8 cellular contexts compared by ENCODE assay signal in the genomic region with DNA sequence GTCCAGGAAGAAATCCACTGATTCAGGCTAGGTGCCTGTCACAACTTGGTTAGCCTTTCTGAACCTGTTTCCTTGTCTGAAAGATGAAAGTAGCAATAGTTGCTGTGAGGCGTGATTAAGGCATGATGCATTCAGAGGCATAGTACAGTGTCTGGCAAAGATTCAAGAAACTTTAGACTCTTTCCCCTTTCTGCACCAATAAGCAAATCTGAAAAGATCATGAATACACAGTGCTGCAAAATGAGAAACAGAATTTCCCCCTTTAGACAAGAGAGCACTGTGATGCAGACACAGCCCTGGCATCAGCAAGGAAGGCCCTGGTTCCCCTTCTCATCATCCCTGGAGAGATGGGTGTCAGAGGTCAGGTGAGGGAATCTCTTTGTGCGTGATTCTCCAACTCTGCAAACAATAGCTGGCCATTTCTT. TPM values are rescaled to one million over a fixed set of nuclear protein-coding genes. Genes with fewer than 3 reads are reported as not detected.
DNase-seq lines count a peak whose midpoint lies in the region; ATAC-seq and TF ChIP-seq lines count a peak whose summit lies in the region.

No MANE protein-coding gene starts in this region.

- no peak overlapping the region for H3K27ac Mint-ChIP-seq in MCF 10A (ENCODE audit: low read depth, unreplicated experiment)

- H3K36me3 ChIP-seq in osteoblast (ENCODE audit: insufficient read depth, low read length) (no peaks in the 10 kb centered on the region), MM.1S (replicated peaks; ENCODE audit: insufficient read depth, low read length) (no peaks in the 10 kb centered on the region)

- intact Hi-C loops in MCF 10A (cut with micrococcal nuclease): no loop called here

- CTCF ChIA-PET in MCF 10A (lab: Yijun Ruan, JAX): interaction anchor here (0.6 to 2.1 kb wide), 11 partner anchors 10 to 131 kb away, joined by 3 to 9 read pairs (median 4); no protein-coding TSS in a partner anchor

- BruUV-seq in MCF 10A (replicated peaks; lab: Mats Ljungman, UMichigan): no TSS peak

- H3K9me2 ChIP-seq in MM.1S (replicated peaks; ENCODE audit: insufficient read depth, low read length): no peaks in the 10 kb centered on the region

- H3K27me3 ChIP-seq in osteoblast (ENCODE audit: insufficient read depth, low read length): no peaks in the 10 kb centered on the region
- H3K27me3 ChIP-seq in MM.1S (replicated peaks; ENCODE audit: insufficient read depth, low read length): no peaks in the 10 kb centered on the region

- H3K9ac ChIP-seq in MM.1S (ENCODE audit: low read length): no peak overlapping the region

- no peaks in the 10 kb centered on the region for H3K79me2 ChIP-seq in osteoblast (ENCODE audit: insufficient read depth, low read length)
- H3K79me2 ChIP-seq in MM.1S (ENCODE audit: low read length): peaks cover 70% of the 10 kb centered on the region

- no peak overlapping the region for H3K4me3 Mint-ChIP-seq in MCF 10A (ENCODE audit: unreplicated experiment)

- H3K4me3 ChIP-seq in osteoblast (ENCODE audit: insufficient read depth, low read length) (no peak overlapping the region), MM.1S (ENCODE audit: low read length) (no peak overlapping the region)

- H3F3A ChIP-seq in MM.1S (ENCODE audit: insufficient read depth, low read length): no peaks in the 10 kb centered on the region

- no peak for TF ChIP-seq CTCF in MCF 10A (IDR thresholded peaks at IDR 0.05; ENCODE audit: unreplicated experiment)
- TF ChIP-seq CTCF in osteoblast (IDR thresholded peaks at IDR 0.05; ENCODE audit: extremely low read depth, low read depth, low read length): no peak
- TF ChIP-seq CTCF in MM.1S (IDR thresholded peaks at IDR 0.05; ENCODE audit: low read length): no peak

- peak; percentile 46 for ATAC-seq in GM19023 (IDR thresholded peaks at IDR 0.05; ENCODE audit: unreplicated experiment)
- peak; percentile 49 for ATAC-seq in HG03103 (IDR thresholded peaks at IDR 0.05; ENCODE audit: low read depth, unreplicated experiment)
- no peak for ATAC-seq in HG03565 (IDR thresholded peaks at IDR 0.05; ENCODE audit: unreplicated experiment)

- H3K4me1 ChIP-seq in osteoblast (ENCODE audit: insufficient read depth, low read length) (peaks cover 10% of the 10 kb centered on the region), MM.1S (ENCODE audit: low read length) (no peaks in the 10 kb centered on the region)

- peaks cover 3% of the 10 kb centered on the region for H3K36me3 Mint-ChIP-seq in MCF 10A (ENCODE audit: insufficient read depth, unreplicated experiment)

- POLR2A ChIA-PET in MCF 10A (lab: Yijun Ruan, JAX): interaction anchor here (0.8 to 1.6 kb wide), 7 partner anchors 10 to 64 kb away, joined by 3 to 6 read pairs (median 4); no protein-coding TSS in a partner anchor

- no peaks in the 10 kb centered on the region for H4K20me1 ChIP-seq in osteoblast (ENCODE audit: insufficient read depth, low read length)
- H4K20me1 ChIP-seq in MM.1S (ENCODE audit: insufficient read depth, low read length): no peaks in the 10 kb centered on the region

- no peaks in the 10 kb centered on the region for H3K27me3 Mint-ChIP-seq in MCF 10A (ENCODE audit: insufficient read depth, unreplicated experiment)

- H3K27ac ChIP-seq in osteoblast (ENCODE audit: low read depth, low read length) (no peak overlapping the region), MM.1S (ENCODE audit: low read length) (no peak overlapping the region)

- DNase-seq in MCF 10A (ENCODE audit: unreplicated experiment): peak; percentile 81
- peak; percentile 69 for DNase-seq in osteoblast (ENCODE audit: insufficient read length, low spot score, missing footprints)
- no peak for DNase-seq in MM.1S
- DNase-seq in activated CD8-positive, alpha-beta memory T cell treated with anti-CD3 and anti-CD28 coated beads for 24 hours: no peak
- no peak for DNase-seq in cerebellum (ENCODE audit: low spot score)

- H3K4me1 Mint-ChIP-seq in MCF 10A (ENCODE audit: insufficient read depth, unreplicated experiment): peaks cover 14% of the 10 kb centered on the region

- H2AFZ ChIP-seq in osteoblast (ENCODE audit: low read length): no peak overlapping the region
- no peak overlapping the region for H2AFZ ChIP-seq in MM.1S (ENCODE audit: low read length)

- H3K4me2 ChIP-seq in osteoblast (ENCODE audit: insufficient read depth, low read length): no peak overlapping the region
- no peak overlapping the region for H3K4me2 ChIP-seq in MM.1S (ENCODE audit: low read depth, low read length)

- H3K9me3 Mint-ChIP-seq in MCF 10A (ENCODE audit: unreplicated experiment): no peaks in the 10 kb centered on the region

- H3K9me3 ChIP-seq in osteoblast (ENCODE audit: low read depth, low read length): no peaks in the 10 kb centered on the region
- H3K9me3 ChIP-seq in MM.1S (replicated peaks; ENCODE audit: insufficient read depth, low read length): no peaks in the 10 kb centered on the region

RNA-seq across cellular contexts. Expression of a gene that starts 41.9 kb away (rescaled TPM):
- total RNA-seq in MCF 10A (2022): 9.5 and 12.6 TPM in 2 replicates
- 6.2 and 7.1 TPM in 2 replicates for total RNA-seq in osteoblast
- 13.5 TPM for total RNA-seq in cerebellum

Comparison
In these comparisons a context has a peak if more than half of its experiments do, and no peak if none do; other contexts are left out.
1. DNase-seq: peak in MCF 10A (single experiment) and osteoblast (single experiment); none in MM.1S (single experiment), activated CD8-positive, alpha-beta memory T cell treated with anti-CD3 and anti-CD28 coated beads for 24 hours (single experiment) and cerebellum (single experiment).